Comparison of ENCODE assay signal across 7 cellular contexts in the genomic region with DNA sequence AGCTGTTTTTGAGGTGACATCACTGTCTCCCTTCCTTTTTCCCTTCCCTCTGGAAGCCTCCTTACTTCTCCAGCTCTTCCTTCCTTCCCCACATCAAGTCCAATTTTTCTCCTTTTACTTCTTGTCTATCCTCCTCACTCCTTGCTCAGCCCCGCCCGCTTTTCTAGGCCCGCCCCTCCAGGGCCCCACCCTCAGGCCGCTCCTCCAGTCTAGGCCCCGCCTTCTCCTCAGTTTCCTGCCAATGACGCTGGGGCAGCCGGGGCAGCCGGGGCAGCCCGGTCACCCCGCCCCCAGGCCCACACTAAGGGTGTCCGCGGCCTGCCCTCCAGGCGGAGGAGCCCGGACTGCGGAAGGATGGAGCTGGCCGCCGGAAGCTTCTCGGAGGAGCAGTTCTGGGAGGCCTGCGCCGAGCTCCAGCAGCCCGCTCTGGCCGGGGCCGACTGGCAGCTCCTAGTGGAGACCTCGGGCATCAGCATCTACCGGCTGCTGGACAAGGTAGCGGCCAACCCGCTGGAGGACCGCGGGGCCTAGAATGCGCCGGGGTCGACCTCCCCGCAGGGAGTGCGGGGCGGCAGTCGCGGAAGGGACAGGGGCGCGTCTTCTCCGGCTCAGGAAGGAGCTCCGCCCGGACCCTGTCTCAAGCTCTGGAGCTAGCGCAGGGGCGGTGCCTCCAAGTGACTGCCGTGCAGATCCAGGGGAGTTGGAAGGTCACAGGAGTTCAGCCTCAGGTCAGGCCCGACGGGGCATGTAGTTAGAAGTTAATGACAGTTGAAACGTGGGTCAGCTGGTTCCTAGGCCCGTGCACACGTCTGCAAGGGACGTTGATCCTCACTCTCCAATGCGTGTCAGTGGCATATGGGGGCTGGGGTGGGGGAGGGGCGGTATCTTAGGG. TPM values are rescaled to one million over a fixed set of nuclear protein-coding genes. Genes with fewer than 3 reads are reported as not detected.
DNase-seq lines count a peak whose midpoint lies in the region; ATAC-seq and TF ChIP-seq lines count a peak whose summit lies in the region.

A gene (plus strand): TSS at position 302 of the 892 bp plus-strand sequence. CDS start 53 bp downstream, at position 355.

- H3K27ac Mint-ChIP-seq in activated B cell treated with CpG ODN at 0.5 μM for 24 hours = no peak within 1 kb of the TSS

- TF ChIP-seq CTCF in activated B cell treated with CpG ODN at 0.5 μM for 24 hours (IDR thresholded peaks at IDR 0.05) = no peak

- no peaks in the 10 kb centered on the region for H3K36me3 Mint-ChIP-seq in activated B cell treated with CpG ODN at 0.5 μM for 24 hours (ENCODE audit: low read depth)

- DNase-seq in NCI-H2171 (lab: John Stamatoyannopoulos, UW) (peak; percentile 49), activated B cell treated with CpG ODN at 0.5 μM for 24 hours (peak; percentile 80), inferior parietal cortex (ENCODE audit: extremely low spot score) (peak; percentile 76)
- peak; percentile 72 for DNase-seq in central memory CD4-positive, alpha-beta T cell
- DNase-seq in stimulated activated CD4-positive, alpha-beta T cell treated with anti-CD3 and anti-CD28 coated beads, Interleukin-12 subunit alpha, Interleukin-12 subunit beta, amount 100 ng/mL, for 24 hours (ENCODE audit: low read depth in 2 of 2) = peak; percentile 74 to 90

- CTCF ChIA-PET in activated B cell treated with CpG ODN at 0.5 μM for 24 hours (lab: Charles Lee) = interaction anchor here (0.7 to 2.2 kb wide), 2 partner anchors 16 to 26 kb away, joined by 3 to 9 read pairs; no protein-coding TSS in a partner anchor

- no peaks in the 10 kb centered on the region for H3K9me3 Mint-ChIP-seq in activated B cell treated with CpG ODN at 0.5 μM for 24 hours

- peak; percentile 99 for ATAC-seq in GM18505 (IDR thresholded peaks at IDR 0.05; ENCODE audit: unreplicated experiment)
- ATAC-seq in HG02943 (IDR thresholded peaks at IDR 0.05; ENCODE audit: low read depth, unreplicated experiment) = peak; percentile 99
- peak; percentile 98 for ATAC-seq in activated B cell treated with CpG ODN at 0.5 μM for 24 hours (ENCODE audit: low read depth)

- H3K4me3 Mint-ChIP-seq in activated B cell treated with CpG ODN at 0.5 μM for 24 hours = peak within 1 kb of the TSS; percentile 84

- H3K4me1 Mint-ChIP-seq in activated B cell treated with CpG ODN at 0.5 μM for 24 hours = peaks cover 13% of the 10 kb centered on the region

- intact Hi-C loops in activated B cell treated with CpG ODN at 0.5 μM for 24 hours (cut with micrococcal nuclease) = loop anchor here (1.0 to 10.0 kb wide), 4 partner anchors 174 to 784 kb away; a partner anchor contains a TSS

- POLR2A ChIA-PET in activated B cell treated with CpG ODN at 0.5 μM for 24 hours (lab: Charles Lee) = interaction anchor here (0.9 kb wide), 1 partner anchor 15 kb away, joined by 3 read pairs; no protein-coding TSS in a partner anchor

- peak; percentile 65 for TF ChIP-seq POLR2A in GM18505 (IDR thresholded peaks at IDR 0.05; ENCODE audit: borderline replicate concordance, extremely low read depth, insufficient read depth, insufficient read length)

- peaks cover 5% of the 10 kb centered on the region for H3K27me3 Mint-ChIP-seq in activated B cell treated with CpG ODN at 0.5 μM for 24 hours

RNA-seq across cellular contexts. Expression of the gene that starts here (rescaled TPM):
- total RNA-seq in activated B cell treated with CpG ODN at 0.5 μM for 24 hours = 8.0 and 9.0 TPM in 2 replicates

Comparison
In these comparisons a context has a peak if more than half of its experiments do, and no peak if none do; other contexts are left out.
1. Peak in every context shown above with its lines: DNase-seq and ATAC-seq.